Comparison of ENCODE assay signal across 24 cellular contexts in the genomic region with DNA sequence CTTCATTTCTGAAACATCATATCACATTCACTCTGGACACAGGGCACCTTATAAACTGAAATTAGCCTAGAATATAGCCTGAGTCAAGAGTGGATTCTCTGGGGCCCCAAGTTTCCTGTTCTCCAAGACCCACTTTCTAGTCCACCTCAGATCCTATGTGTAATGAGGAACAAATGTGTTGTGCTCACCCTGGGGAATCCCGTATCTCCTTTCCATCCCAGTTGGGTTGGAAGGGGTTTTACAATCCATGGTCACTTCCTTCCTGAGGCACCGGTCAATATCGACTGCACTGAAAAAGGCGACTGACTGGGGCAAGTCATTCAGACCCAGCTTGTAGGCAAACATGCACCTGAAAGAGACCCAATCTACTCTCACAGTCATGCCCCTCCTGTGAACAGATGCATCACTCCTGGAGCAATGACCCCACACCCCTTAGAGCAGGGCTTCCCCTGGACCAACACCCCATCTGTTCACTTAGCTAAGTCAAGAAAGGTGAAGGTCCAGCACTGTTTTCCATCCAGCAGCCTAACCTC. TPM values are rescaled to one million over a fixed set of nuclear protein-coding genes. Genes with fewer than 3 reads are reported as not detected.
A peak's percentile ranks its signal among the peaks of the same experiment; 100 is the strongest.
DNase-seq lines count a peak whose midpoint lies in the region; ATAC-seq lines count a peak whose summit lies in the region.
"Had no signal": no experiment of that assay in that cellular context is flagged by ENCODE, and none has a peak within 500 bp of the region (broad histone marks: within the 10 kb centered on the region; RNA-seq: fewer than 3 reads in every experiment).

No MANE protein-coding gene starts in this region.

- intact Hi-C loops in naive thymus-derived CD4-positive, alpha-beta T cell (cut with micrococcal nuclease), result no loop called here

- no peak overlapping the region for H3K4me3 ChIP-seq in naive thymus-derived CD4-positive, alpha-beta T cell (ENCODE audit: low read length)
- H3K4me3 ChIP-seq: BLaER1 treated with 17β-estradiol and CSF1 and Interleukin-3, amounts not matched to agents 10 nM and 100 nM; GM23248; heart right ventricle; MG63; pancreas; right atrium auricular region had no signal

- POLR2A ChIA-PET in naive thymus-derived CD4-positive, alpha-beta T cell (lab: Charles Lee), result interaction anchor here (1.0 kb wide), 1 partner anchor 13 kb away, joined by 3 read pairs; no protein-coding TSS in a partner anchor

- H3K27ac ChIP-seq in naive thymus-derived CD4-positive, alpha-beta T cell (ENCODE audit: low read depth, low read length), result no peak overlapping the region
- H3K27ac ChIP-seq: BLaER1 treated with 17β-estradiol and CSF1 and Interleukin-3, amounts not matched to agents 10 nM and 100 nM; GM23248; heart right ventricle; pancreas; right atrium auricular region had no signal

- peaks cover 26% of the 10 kb centered on the region for H3K4me1 Mint-ChIP-seq in activated CD8-positive, alpha-beta memory T cell treated with anti-CD3 and anti-CD28 coated beads, Interleukin-2, amount 10 ng/mL, durations not matched to agents 7 days and 5 days
- peaks cover 4 to 27% (median 6%) of the 10 kb centered on the region in 7 donors for H3K4me1 Mint-ChIP-seq in naive thymus-derived CD4-positive, alpha-beta T cell

- H3K4me3 Mint-ChIP-seq in activated CD8-positive, alpha-beta memory T cell treated with anti-CD3 and anti-CD28 coated beads, Interleukin-2, amount 10 ng/mL, durations not matched to agents 7 days and 5 days, result no peak overlapping the region
- no peak overlapping the region for H3K4me3 Mint-ChIP-seq in naive thymus-derived CD4-positive, alpha-beta T cell
- H3K4me3 Mint-ChIP-seq: naive thymus-derived CD8-positive, alpha-beta T cell had no signal

- no peaks in the 10 kb centered on the region for H3K9me3 ChIP-seq in naive thymus-derived CD4-positive, alpha-beta T cell (ENCODE audit: control insufficient read depth in 2 of 3, low read length in 3 of 3)
- H3K9me3 ChIP-seq: BLaER1 treated with 17β-estradiol and CSF1 and Interleukin-3, amounts not matched to agents 10 nM and 100 nM; heart right ventricle; MG63; pancreas; right atrium auricular region had no signal

- H3K27me3 Mint-ChIP-seq in activated CD8-positive, alpha-beta memory T cell treated with anti-CD3 and anti-CD28 coated beads, Interleukin-2, amount 10 ng/mL, durations not matched to agents 7 days and 5 days, result no peaks in the 10 kb centered on the region
- H3K27me3 Mint-ChIP-seq in naive thymus-derived CD4-positive, alpha-beta T cell, result no peaks in the 10 kb centered on the region
- H3K27me3 Mint-ChIP-seq: naive thymus-derived CD8-positive, alpha-beta T cell had no signal

- H3K36me3 Mint-ChIP-seq in activated CD8-positive, alpha-beta memory T cell treated with anti-CD3 and anti-CD28 coated beads, Interleukin-2, amount 10 ng/mL, durations not matched to agents 7 days and 5 days, result peaks cover 69% of the 10 kb centered on the region
- H3K36me3 Mint-ChIP-seq in activated naive CD4-positive, alpha-beta T cell treated with anti-CD3 and anti-CD28 coated beads, Interleukin-2, amount 50 U/mL, for 72 hours, result peaks cover 16 to 46% of the 10 kb centered on the region in 2 donors
- H3K36me3 Mint-ChIP-seq in naive thymus-derived CD4-positive, alpha-beta T cell, result peaks cover 16 to 54% (median 30%) of the 10 kb centered on the region in 5 donors

- no peak for DNase-seq in activated CD8-positive, alpha-beta memory T cell treated with anti-CD3 and anti-CD28 coated beads, Interleukin-2, amount 10 ng/mL, durations not matched to agents 7 days and 5 days
- DNase-seq in activated CD8-positive, alpha-beta memory T cell treated with anti-CD3 and anti-CD28 coated beads, Interleukin-2, amount 50 U/mL, for 48 hours, result no peak
- DNase-seq in ELR (ENCODE audit: low read depth) (peak; percentile 19), T-helper 9 cell (no peak), GOT3 (lab: John Stamatoyannopoulos, UW) (no peak)
- DNase-seq in activated naive CD4-positive, alpha-beta T cell treated with anti-CD3 and anti-CD28 coated beads, Interleukin-2, amount 50 U/mL, for 72 hours (ENCODE audit: low spot score in 2 of 2), result no peak
- DNase-seq in naive thymus-derived CD4-positive, alpha-beta T cell, result no peak
- DNase-seq: activated gamma-delta T cell; central memory CD4-positive, alpha-beta T cell; EL; foreskin fibroblast; GM23248; heart right ventricle; left cardiac atrium; mesendoderm; MG63; naive thymus-derived CD8-positive, alpha-beta T cell; NCI-H1417; NCI-H524 treated with DMSO at 0.1 percent for 48 hours; pancreas; stimulated activated CD4-positive, alpha-beta T cell treated with anti-CD3 and anti-CD28 coated beads, Interleukin-12 subunit alpha, Interleukin-12 subunit beta, amount 100 ng/mL, for 4 hours had no signal

- no peaks in the 10 kb centered on the region for H3K9me3 Mint-ChIP-seq in activated CD8-positive, alpha-beta memory T cell treated with anti-CD3 and anti-CD28 coated beads, Interleukin-2, amount 10 ng/mL, durations not matched to agents 7 days and 5 days (ENCODE audit: low read depth)
- no peaks in the 10 kb centered on the region for H3K9me3 Mint-ChIP-seq in activated naive CD4-positive, alpha-beta T cell treated with anti-CD3 and anti-CD28 coated beads, Interleukin-2, amount 50 U/mL, for 72 hours
- H3K9me3 Mint-ChIP-seq in naive thymus-derived CD4-positive, alpha-beta T cell, result no peaks in the 10 kb centered on the region
- H3K9me3 Mint-ChIP-seq: naive thymus-derived CD8-positive, alpha-beta T cell had no signal

- no peak for ATAC-seq in activated CD8-positive, alpha-beta memory T cell treated with anti-CD3 and anti-CD28 coated beads, Interleukin-2, amount 10 ng/mL, durations not matched to agents 7 days and 5 days
- ATAC-seq in activated naive CD4-positive, alpha-beta T cell treated with anti-CD3 and anti-CD28 coated beads, Interleukin-2, amount 50 U/mL, for 72 hours, result peak in 1 of 2 donors; percentile 80
- ATAC-seq in naive thymus-derived CD4-positive, alpha-beta T cell, result no peak
- ATAC-seq in HG03460 (IDR thresholded peaks at IDR 0.05; ENCODE audit: unreplicated experiment), result no peak
- ATAC-seq: heart right ventricle; left cardiac atrium; naive thymus-derived CD8-positive, alpha-beta T cell; pancreas had no signal

- H3K4me1 ChIP-seq in naive thymus-derived CD4-positive, alpha-beta T cell (ENCODE audit: control insufficient read depth in 2 of 2, insufficient read depth in 2 of 2, low read length in 2 of 2), result no peaks in the 10 kb centered on the region
- H3K4me1 ChIP-seq: heart right ventricle, pancreas, right atrium auricular region had no signal

- peaks cover 30 to 78% (median 49%) of the 10 kb centered on the region in 3 experiments for H3K36me3 ChIP-seq in naive thymus-derived CD4-positive, alpha-beta T cell (ENCODE audit: control insufficient read depth in 2 of 3, insufficient read depth in 3 of 3, low read length in 3 of 3)

- CTCF ChIA-PET in activated CD8-positive, alpha-beta memory T cell treated with anti-CD3 and anti-CD28 coated beads, Interleukin-2, amount 10 ng/mL, durations not matched to agents 7 days and 5 days (lab: Charles Lee), result interaction anchor here (0.7 to 1.4 kb wide), 8 partner anchors 12 to 229 kb away, joined by 3 to 4 read pairs (median 3); a partner anchor contains a TSS
- CTCF ChIA-PET in naive thymus-derived CD4-positive, alpha-beta T cell (lab: Charles Lee), result interaction anchor here (0.5 to 0.9 kb wide), 3 partner anchors 16 to 1629 kb away, joined by 3 to 4 read pairs (median 4); no protein-coding TSS in a partner anchor

- H3K27me3 ChIP-seq in naive thymus-derived CD4-positive, alpha-beta T cell (ENCODE audit: control insufficient read depth in 2 of 2, insufficient read depth in 2 of 2, low read length in 2 of 2), result no peaks in the 10 kb centered on the region
- H3K27me3 ChIP-seq: BLaER1 treated with 17β-estradiol and CSF1 and Interleukin-3, amounts not matched to agents 10 nM and 100 nM; heart right ventricle; MG63; pancreas; right atrium auricular region had no signal

- H3K27ac Mint-ChIP-seq in activated CD8-positive, alpha-beta memory T cell treated with anti-CD3 and anti-CD28 coated beads, Interleukin-2, amount 10 ng/mL, durations not matched to agents 7 days and 5 days, result peak overlapping the region; percentile 63
- peak overlapping the region; percentile 80 to 88 for H3K27ac Mint-ChIP-seq in activated naive CD4-positive, alpha-beta T cell treated with anti-CD3 and anti-CD28 coated beads, Interleukin-2, amount 50 U/mL, for 72 hours
- H3K27ac Mint-ChIP-seq in naive thymus-derived CD4-positive, alpha-beta T cell, result peak overlapping the region in 5 of 9 donors; percentile 10 to 54 (median 46)

RNA-seq across cellular contexts. Expression of a gene that starts 17.4 kb away (rescaled TPM):
- 100 to 1,000 TPM; 117 to 119 TPM for total RNA-seq in activated CD8-positive, alpha-beta memory T cell treated with anti-CD3 and anti-CD28 coated beads, Interleukin-2, amount 10 ng/mL, durations not matched to agents 7 days and 5 days
- total RNA-seq in activated naive CD4-positive, alpha-beta T cell treated with anti-CD3 and anti-CD28 coated beads, Interleukin-2, amount 50 U/mL, for 72 hours, result 10 to 100 TPM; 76.1 to 83.7 TPM
- total RNA-seq in naive thymus-derived CD4-positive, alpha-beta T cell, result 100 to 1,000 TPM; 121 to 136 (median 129) TPM
- 10 to 100 TPM; 24.0 to 61.3 TPM for polyA plus RNA-seq in naive thymus-derived CD4-positive, alpha-beta T cell
